8 cellular contexts compared by ENCODE assay signal in genomic region chr4:184649971-184650855, GRCh38. TPM values are rescaled to one million over a fixed set of nuclear protein-coding genes. Genes with fewer than 3 reads are reported as not detected.
A peak's percentile ranks its signal among the peaks of the same experiment; 100 is the strongest.
DNase-seq lines count a peak whose midpoint lies in the region; ATAC-seq and TF ChIP-seq lines count a peak whose summit lies in the region.

No MANE protein-coding gene starts in this region.

- no peaks in the 10 kb centered on the region for H3K9me3 ChIP-seq in mesodermal cell (ENCODE audit: control insufficient read depth, low read length)

- peak overlapping the region; percentile 67 for H3K4me3 ChIP-seq in AG09309 (ENCODE audit: control insufficient read depth, low read depth, low read length)
- peak overlapping the region; percentile 89 for H3K4me3 ChIP-seq in GM12865 (ENCODE audit: low read depth, low read length)
- H3K4me3 ChIP-seq in coronary artery = peak overlapping the region; percentile 79
- peak overlapping the region; percentile 86 for H3K4me3 ChIP-seq in mesodermal cell (ENCODE audit: extremely low read depth, insufficient read depth, low read length, poor library complexity, severe bottlenecking)
- H3K4me3 ChIP-seq in urinary bladder (ENCODE audit: low read depth, low read length) = peak overlapping the region; percentile 84

- H3K4me1 ChIP-seq in mesodermal cell (ENCODE audit: control insufficient read depth, insufficient read depth, low read length, poor library complexity, severe bottlenecking) (peaks cover 15% of the 10 kb centered on the region), urinary bladder (ENCODE audit: insufficient read depth) (peaks cover 2% of the 10 kb centered on the region)

- no peak for TF ChIP-seq CTCF in AG09309 (IDR thresholded peaks at IDR 0.05; ENCODE audit: control insufficient read depth, insufficient read depth, low read depth, low read length, missing control alignments)
- TF ChIP-seq CTCF in GM12865 (IDR thresholded peaks at IDR 0.05; ENCODE audit: insufficient read depth, low read depth, low read length, missing control alignments) = no peak
- no peak for TF ChIP-seq CTCF in coronary artery (IDR thresholded peaks at IDR 0.05)

- ATAC-seq in HG02970 (IDR thresholded peaks at IDR 0.05; ENCODE audit: low FRiP score, unreplicated experiment) = peak; percentile 3

- WGBS in mesodermal cell (ENCODE audit: insufficient coverage in 2 of 2), 2 experiments = 56 to 59% methylated on average over 13 to 17 of the region's 21 CpGs
- WGBS in urinary bladder = 27% methylated on average over 21 of the region's 21 CpGs

- H3K36me3 ChIP-seq in mesodermal cell (ENCODE audit: control insufficient read depth, insufficient read depth, low read length) (peaks cover 6% of the 10 kb centered on the region), urinary bladder (ENCODE audit: insufficient read depth) (peaks cover 2% of the 10 kb centered on the region)

- peak overlapping the region; percentile 96 to 99 for H3K27ac ChIP-seq in coronary artery
- peak overlapping the region; percentile 86 for H3K27ac ChIP-seq in mesodermal cell (ENCODE audit: low read depth, low read length, severe bottlenecking)
- H3K27ac ChIP-seq in urinary bladder (ENCODE audit: low read depth) = peak overlapping the region; percentile 91

- no peak for DNase-seq in AG09309 (ENCODE audit: low read depth)
- peak; percentile 46 for DNase-seq in GM12865 (ENCODE audit: low read depth)
- DNase-seq in RKO (ENCODE audit: low spot score) = peak; percentile 84
- no peak for DNase-seq in coronary artery (ENCODE audit: low spot score)
- no peak for DNase-seq in stimulated activated CD8-positive, alpha-beta memory T cell treated with anti-CD3 and anti-CD28 coated beads, Interleukin-4, amount 100 ng/mL, for 48 hours

RNA-seq across cellular contexts. Expression of gene PRIMPOL, which starts 0.7 kb away (rescaled TPM):
- polyA plus RNA-seq in mesodermal cell (2013, experiment 1 of 2) = 16.3 TPM
- 17.3 TPM for polyA plus RNA-seq in mesodermal cell (2013, experiment 2 of 2)
- 51.3 TPM for total RNA-seq in urinary bladder
- 12.7 TPM for polyA plus RNA-seq in urinary bladder

RNA-seq across cellular contexts. Expression of gene CASP3, which starts 1.0 kb away (rescaled TPM):
- 45.9 TPM for polyA plus RNA-seq in mesodermal cell (2013, experiment 1 of 2)
- polyA plus RNA-seq in mesodermal cell (2013, experiment 2 of 2) = 51.4 TPM
- 42.8 TPM for total RNA-seq in urinary bladder
- 15.1 TPM for polyA plus RNA-seq in urinary bladder

Comparison
In these comparisons a context has a peak if more than half of its experiments do, and no peak if none do; other contexts are left out.
1. DNase-seq: peak in GM12865 (single experiment) and RKO (single experiment); none in AG09309 (single experiment), coronary artery (single experiment) and stimulated activated CD8-positive, alpha-beta memory T cell treated with anti-CD3 and anti-CD28 coated beads, Interleukin-4, amount 100 ng/mL, for 48 hours (single experiment).
2. Peak in every context shown above with its lines, with median percentiles within 50 percentile points of each other: H3K4me3 ChIP-seq and H3K27ac ChIP-seq.